Comparison of ENCODE assay signal across 8 cellular contexts in genomic region chr2:157839162-157839801, GRCh38. TPM values are rescaled to one million over a fixed set of nuclear protein-coding genes. Genes with fewer than 3 reads are reported as not detected.
A peak's percentile ranks its signal among the peaks of the same experiment; 100 is the strongest.
DNase-seq lines count a peak whose midpoint lies in the region; ATAC-seq, FAIRE-seq and TF ChIP-seq lines count a peak whose summit lies in the region.

No MANE protein-coding gene starts in this region.

- no peaks in the 10 kb centered on the region for H3K27me3 Mint-ChIP-seq in activated T-cell treated with anti-CD3 and anti-CD28 coated beads, Interleukin-2, amount 50 U/mL, for 24 hours

- no peak overlapping the region for H3K4me3 Mint-ChIP-seq in activated T-cell treated with anti-CD3 and anti-CD28 coated beads, Interleukin-2, amount 50 U/mL, for 24 hours

- no peaks in the 10 kb centered on the region for H3K9me2 ChIP-seq in OCI-LY7 (ENCODE audit: insufficient read depth, low read length)

- H3K4me1 ChIP-seq in right atrium auricular region (peaks cover 0 to 85% of the 10 kb centered on the region in 2 donors), OCI-LY7 (ENCODE audit: insufficient read depth, low read length, poor library complexity, severe bottlenecking) (no peaks in the 10 kb centered on the region)

- H3K27ac ChIP-seq in SK-N-MC, result peak overlapping the region; percentile 11; the same call in 1 of the 2 replicates
- peak overlapping the region; percentile 81 for H3K27ac ChIP-seq in right atrium auricular region
- no peak overlapping the region for H3K27ac ChIP-seq in OCI-LY7 (ENCODE audit: low read depth, low read length, poor library complexity, severe bottlenecking)

- no peak for FAIRE-seq in urothelium cell line (lab: Jason Lieb, UNC)

- no peaks in the 10 kb centered on the region for H3K79me2 ChIP-seq in OCI-LY7 (ENCODE audit: insufficient read depth, low read depth, low read length)

- no peak overlapping the region for H3K4me3 ChIP-seq in SK-N-MC
- no peak overlapping the region for H3K4me3 ChIP-seq in right atrium auricular region
- no peak overlapping the region for H3K4me3 ChIP-seq in OCI-LY7 (ENCODE audit: low read depth, low read length, poor library complexity, severe bottlenecking)

- CTCF ChIA-PET in OCI-LY7 (lab: Charles Lee; ENCODE audit: unreplicated experiment), result no interaction called here

- BruUV-seq in OCI-LY7 (replicated peaks; lab: Mats Ljungman, UMichigan), result no TSS peak

- no peak overlapping the region for H3K9ac ChIP-seq in SK-N-MC (ENCODE audit: insufficient read length)

- no peak overlapping the region for H2AFZ ChIP-seq in OCI-LY7 (ENCODE audit: low read length)

- H3K9me3 ChIP-seq in SK-N-MC (ENCODE audit: low read depth, low read length), result no peaks in the 10 kb centered on the region
- no peaks in the 10 kb centered on the region for H3K9me3 ChIP-seq in right atrium auricular region
- no peaks in the 10 kb centered on the region for H3K9me3 ChIP-seq in OCI-LY7 (ENCODE audit: low read length)

- peaks cover 57% of the 10 kb centered on the region for H3K36me3 Mint-ChIP-seq in activated T-cell treated with anti-CD3 and anti-CD28 coated beads, Interleukin-2, amount 50 U/mL, for 24 hours (ENCODE audit: low read depth)

- DNase-seq in activated T-cell treated with anti-CD3 and anti-CD28 coated beads, Interleukin-2, amount 50 U/mL, for 24 hours, result no peak
- no peak for DNase-seq in activated T-cell treated with anti-CD3 and anti-CD28 coated beads, Interleukin-2, amount 50 U/mL, for 48 hours
- DNase-seq in SK-N-MC (ENCODE audit: low read depth, low spot score) (no peak), right atrium auricular region (ENCODE audit: low spot score) (no peak), urothelium cell line (ENCODE audit: low spot score) (peak; percentile 14), OCI-LY7 (ENCODE audit: low spot score) (no peak), ureter (ENCODE audit: low spot score) (no peak)

- peaks cover 53% of the 10 kb centered on the region for H3K4me1 Mint-ChIP-seq in activated T-cell treated with anti-CD3 and anti-CD28 coated beads, Interleukin-2, amount 50 U/mL, for 24 hours (ENCODE audit: low read depth)

- H3K27me3 ChIP-seq in right atrium auricular region, result no peaks in the 10 kb centered on the region

- H4K20me1 ChIP-seq in OCI-LY7 (ENCODE audit: insufficient read depth, low read length), result no peaks in the 10 kb centered on the region

- H3K27ac Mint-ChIP-seq in activated T-cell treated with anti-CD3 and anti-CD28 coated beads, Interleukin-2, amount 50 U/mL, for 24 hours, result peak overlapping the region; percentile 68

- POLR2A ChIA-PET in OCI-LY7 (lab: Charles Lee), result interaction anchor here (0.7 kb wide), 1 partner anchor 37 kb away, joined by 3 read pairs; the partner anchor contains the start of gene ACVR1

- intact Hi-C loops in OCI-LY7 (cut with micrococcal nuclease; ENCODE audit: unreplicated experiment), result no loop called here

- ATAC-seq in HG02759 (IDR thresholded peaks at IDR 0.05; ENCODE audit: unreplicated experiment), result no peak

- H3K36me3 ChIP-seq in SK-N-MC (ENCODE audit: insufficient read depth, low read length) (no peaks in the 10 kb centered on the region), right atrium auricular region (no peaks in the 10 kb centered on the region), OCI-LY7 (ENCODE audit: insufficient read depth, low read length) (no peaks in the 10 kb centered on the region)

- no peak overlapping the region for H3K4me2 ChIP-seq in OCI-LY7 (ENCODE audit: low read length)

- H3K9me3 Mint-ChIP-seq in activated T-cell treated with anti-CD3 and anti-CD28 coated beads, Interleukin-2, amount 50 U/mL, for 24 hours, result no peaks in the 10 kb centered on the region

- TF ChIP-seq CTCF in right atrium auricular region (IDR thresholded peaks at IDR 0.05), result no peak
- TF ChIP-seq CTCF in OCI-LY7 (conservative IDR thresholded peaks at IDR 0.05; ENCODE audit: low read length), result no peak

RNA-seq across cellular contexts. Expression of gene ACVR1, which starts 36.8 kb away (rescaled TPM):
- total RNA-seq in right atrium auricular region, result 10 to 100 TPM; 34.5 to 36.8 TPM
- total RNA-seq in OCI-LY7 (2014; rRNA removed; shearing (Covaris generic)), result 0.13 and 1.6 TPM in 2 replicates
- total RNA-seq in OCI-LY7 (2022), result 2.7 and 3.9 TPM in 2 replicates
- 31.7 TPM for total RNA-seq in ureter
